1 cellular context compared by ENCODE assay signal in genomic region chr5:136375920-136376319, GRCh38.
TF ChIP-seq lines count a peak whose summit lies in the region.

No MANE protein-coding gene starts in this region.

TF ChIP-seq in HEK293, 187 proteins besides CTCF, POLR2A, EP300 and RAD21 (continued from another document and continues in another):
- no peak for TF ChIP-seq ZNF488 (tag by site-specific recombination; IDR thresholded peaks at IDR 0.05)
- TF ChIP-seq ZNF157 (tag by site-specific recombination; IDR thresholded peaks at IDR 0.05): no peak
- peak; percentile 61 for TF ChIP-seq ZNF366 (tag by site-specific recombination; conservative IDR thresholded peaks at IDR 0.05)
- TF ChIP-seq ZBTB26 (tag by site-specific recombination; optimal IDR thresholded peaks at IDR 0.05): no peak
- peak; percentile 79 for TF ChIP-seq ZNF501 (tag by site-specific recombination; IDR thresholded peaks at IDR 0.05)
- no peak for TF ChIP-seq ELK4 (IDR thresholded peaks at IDR 0.05; ENCODE audit: borderline replicate concordance, low read depth, low read length)
- TF ChIP-seq ZSCAN4 (tag by site-specific recombination; IDR thresholded peaks at IDR 0.05): 0 out of 2 replicates have a peak, but pooled peaks have one; percentile 27
- TF ChIP-seq ZNF596 (tag by site-specific recombination; IDR thresholded peaks at IDR 0.05): no peak
- TF ChIP-seq ZNF221 (tag by site-specific recombination; IDR thresholded peaks at IDR 0.05; ENCODE audit: borderline replicate concordance): no peak
- peak; percentile 73; the same call in 1 of the 2 replicates for TF ChIP-seq ZNF18 (tag by site-specific recombination; IDR thresholded peaks at IDR 0.05)
- TF ChIP-seq SALL2 (tag by site-specific recombination; IDR thresholded peaks at IDR 0.05; ENCODE audit: borderline replicate concordance): no peak
- peak; percentile 24; the same call in 1 of the 2 replicates for TF ChIP-seq MZF1 (tag by site-specific recombination; IDR thresholded peaks at IDR 0.05; ENCODE audit: borderline replicate concordance)
- peak; percentile 65; the same call in 1 of the 2 replicates for TF ChIP-seq ZNF10 (tag by site-specific recombination; IDR thresholded peaks at IDR 0.05)
- TF ChIP-seq ZNF311 (tag by site-specific recombination; IDR thresholded peaks at IDR 0.05; ENCODE audit: borderline replicate concordance): no peak
- TF ChIP-seq ZXDB (tag by site-specific recombination; IDR thresholded peaks at IDR 0.05): peak; percentile 79
- TF ChIP-seq ZSCAN16 (tag by site-specific recombination; IDR thresholded peaks at IDR 0.05): no peak
- no peak for TF ChIP-seq ZNF175 (tag by site-specific recombination; IDR thresholded peaks at IDR 0.05)
- TF ChIP-seq ZNF777 (tag by site-specific recombination; IDR thresholded peaks at IDR 0.05; ENCODE audit: borderline replicate concordance): no peak
- TF ChIP-seq ZNF623 (tag by site-specific recombination; IDR thresholded peaks at IDR 0.05): no peak
- no peak for TF ChIP-seq ZNF555 (tag by site-specific recombination; conservative IDR thresholded peaks at IDR 0.05)
- no peak for TF ChIP-seq ZNF174 (tag by site-specific recombination; IDR thresholded peaks at IDR 0.05)
- TF ChIP-seq MYNN (tag by site-specific recombination; IDR thresholded peaks at IDR 0.05; ENCODE audit: borderline replicate concordance): no peak
- TF ChIP-seq ZNF585B (tag by site-specific recombination; IDR thresholded peaks at IDR 0.05): no peak
- TF ChIP-seq ZNF280C (tag by site-specific recombination; IDR thresholded peaks at IDR 0.05): no peak
- peak; percentile 57; the same call in 1 of the 2 replicates for TF ChIP-seq ZFP69B (tag by site-specific recombination; IDR thresholded peaks at IDR 0.05)
- no peak for TF ChIP-seq ZFP37 (tag by site-specific recombination; IDR thresholded peaks at IDR 0.05)
- no peak for TF ChIP-seq ZNF433 (tag by site-specific recombination; IDR thresholded peaks at IDR 0.05; ENCODE audit: low read depth)
- TF ChIP-seq GFI1B (tag by site-specific recombination; IDR thresholded peaks at IDR 0.05): peak; percentile 61; the same call in 1 of the 2 replicates
- no peak for TF ChIP-seq ZNF571 (tag by site-specific recombination; IDR thresholded peaks at IDR 0.05)
- TF ChIP-seq ZNF350 (tag by site-specific recombination; IDR thresholded peaks at IDR 0.05): no peak
- no peak for TF ChIP-seq EGR2 (tag by site-specific recombination; IDR thresholded peaks at IDR 0.05; ENCODE audit: low read depth)
- TF ChIP-seq ZNF792 (tag by site-specific recombination; IDR thresholded peaks at IDR 0.05): no peak
- 0 out of 2 replicates have a peak, but pooled peaks have one; percentile 34 for TF ChIP-seq ZBTB17 (tag by site-specific recombination; IDR thresholded peaks at IDR 0.05)
- TF ChIP-seq ZNF362 (tag by site-specific recombination; IDR thresholded peaks at IDR 0.05): no peak
- TF ChIP-seq ZNF670 (tag by site-specific recombination; IDR thresholded peaks at IDR 0.05; ENCODE audit: low read depth): no peak
- TF ChIP-seq FEZF1 (tag by site-specific recombination; IDR thresholded peaks at IDR 0.05): peak; percentile 99
- TF ChIP-seq ZNF335 (tag by site-specific recombination; conservative IDR thresholded peaks at IDR 0.05): no peak
- no peak for TF ChIP-seq ZNF266 (tag by site-specific recombination; IDR thresholded peaks at IDR 0.05; ENCODE audit: low read depth)
- no peak for TF ChIP-seq ZNF660 (tag by site-specific recombination; IDR thresholded peaks at IDR 0.05)
- no peak for TF ChIP-seq ZNF48 (tag by site-specific recombination; IDR thresholded peaks at IDR 0.05)
- no peak for TF ChIP-seq ZFHX2 (tag by site-specific recombination; conservative IDR thresholded peaks at IDR 0.05)
- TF ChIP-seq ZNF629 (tag by site-specific recombination; IDR thresholded peaks at IDR 0.05): peak; percentile 89
- no peak for TF ChIP-seq HOXC10 (CRISPR knock-in tag; IDR thresholded peaks at IDR 0.05)
- peak; percentile 59; the same call in 1 of the 2 replicates for TF ChIP-seq ATF2 (tag by site-specific recombination; IDR thresholded peaks at IDR 0.05; ENCODE audit: low read depth)
- TF ChIP-seq ZBTB20 (tag by site-specific recombination; IDR thresholded peaks at IDR 0.05): no peak
- no peak for TF ChIP-seq ZBTB10 (tag by site-specific recombination; IDR thresholded peaks at IDR 0.05)
